ENCODE assay signal across 18 cellular contexts in genomic region chr13:26584713-26585112, GRCh38. TPM values are rescaled to one million over a fixed set of nuclear protein-coding genes. Genes with fewer than 3 reads are reported as not detected.
A peak's percentile ranks its signal among the peaks of the same experiment; 100 is the strongest.
DNase-seq lines count a peak whose midpoint lies in the region; TF ChIP-seq lines count a peak whose summit lies in the region.
"Had no signal": no experiment of that assay in that cellular context is flagged by ENCODE, and none has a peak within 500 bp of the region (broad histone marks: within the 10 kb centered on the region; RNA-seq: fewer than 3 reads in every experiment).

No MANE protein-coding gene starts in this region.

- CTCF ChIA-PET in RWPE1 (lab: Yijun Ruan, JAX): no interaction called here

- H3K4me3 ChIP-seq in fibroblast of mammary gland (ENCODE audit: control insufficient read depth, low read depth, low read length): no peak overlapping the region
- H3K4me3 ChIP-seq: K562, mucosa of descending colon, prostate gland had no signal

- TF ChIP-seq CTCF in RWPE1 (conservative IDR thresholded peaks at IDR 0.05; ENCODE audit: low read depth): no peak
- TF ChIP-seq CTCF in fibroblast of mammary gland (conservative IDR thresholded peaks at IDR 0.05; ENCODE audit: control insufficient read depth, insufficient read depth, low read depth, low read length): no peak

- TF ChIP-seq POLR2A in erythroblast (IDR thresholded peaks at IDR 0.05; ENCODE audit: low read length): no peak

- POLR2A ChIA-PET in RWPE1 (lab: Yijun Ruan, JAX; ENCODE audit: low non-redundant PET): no interaction called here

- DNase-seq in GM04503 (ENCODE audit: low read depth) (peak; percentile 78), RWPE1 (ENCODE audit: low spot score) (peak; percentile 5), fibroblast of mammary gland (ENCODE audit: low read depth) (peak; percentile 86), pulmonary artery endothelial cell (ENCODE audit: low read depth, low spot score) (peak; percentile 68), erythroblast (lab: John Stamatoyannopoulos, UW) (no peak), NCI-H2171 (lab: John Stamatoyannopoulos, UW) (no peak), islet precursor cell (no peak)
- DNase-seq in stimulated activated naive CD4-positive, alpha-beta T cell (lab: John Stamatoyannopoulos, UW): no peak
- DNase-seq: activated CD4-positive, alpha-beta T cell treated with anti-CD3 and anti-CD28 coated beads, Interleukin-2, amount 10 ng/mL, durations not matched to agents 7 days and 5 days; activated T-cell treated with anti-CD3 and anti-CD28 coated beads, Interleukin-2, amount 50 U/mL, for 48 hours; amniotic stem cell; mucosa of descending colon; NCI-H187 treated with DMSO at 0.1 percent for 48 hours; NCI-H774; stimulated activated CD4-positive, alpha-beta T cell treated with anti-CD3 and anti-CD28 coated beads, Interleukin-1b, Interleukin-23, amount 100 ng/mL, for 48 hours had no signal

- no peak overlapping the region for H3K27ac ChIP-seq in RWPE1
- H3K27ac ChIP-seq: C4-2B, prostate gland had no signal

RNA-seq across cellular contexts. Expression of gene WASF3, which starts 27.2 kb away (rescaled TPM):
- total RNA-seq in pulmonary artery endothelial cell: 15.8 and 16.2 TPM in 2 replicates

Comparison
In these comparisons a context has a peak if more than half of its experiments do, and no peak if none do; other contexts are left out.
1. DNase-seq: peak in GM04503 (single experiment), RWPE1 (single experiment), fibroblast of mammary gland (single experiment) and pulmonary artery endothelial cell (single experiment); none in erythroblast (0 of 2), NCI-H2171 (single experiment), stimulated activated naive CD4-positive, alpha-beta T cell (0 of 6) and islet precursor cell (single experiment).